ENCODE assay signal across 24 cellular contexts in the genomic region with DNA sequence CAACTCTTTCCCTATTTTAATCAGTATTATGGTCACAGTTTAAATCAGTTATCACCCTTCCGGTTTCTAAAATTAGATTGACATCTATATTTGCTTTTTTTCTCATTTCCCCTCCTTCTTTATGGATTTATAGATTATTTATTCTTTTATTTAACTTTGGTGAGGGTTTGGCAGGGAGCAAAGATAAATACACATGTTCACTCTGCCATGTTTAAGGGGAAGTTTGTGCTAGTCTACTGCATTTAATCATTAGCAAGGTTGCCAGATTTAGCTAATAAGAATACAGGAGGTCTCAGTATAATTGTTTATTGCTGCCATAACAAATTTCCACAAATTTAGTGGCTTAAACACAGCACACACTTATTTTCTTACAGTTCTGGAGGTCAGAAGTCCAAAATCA.
"Had no signal": no experiment of that assay in that cellular context is flagged by ENCODE, and none has a peak within 500 bp of the region (broad histone marks: within the 10 kb centered on the region; RNA-seq: fewer than 3 reads in every experiment).

No MANE protein-coding gene starts in this region.

- DNase-seq: colonic mucosa; cortex of kidney; effector CD8-positive, alpha-beta T cell; effector memory CD8-positive, alpha-beta T cell; endodermal cell; erythroblast; esophagus squamous epithelium; foreskin fibroblast; foreskin melanocyte; gastrocnemius medialis; heart left ventricle; hypothalamus; immature natural killer cell; islet precursor cell; kidney; kidney glomerular epithelial cell; left lung; left ventricle myocardium superior; lower lobe of right lung; mesenchymal stem cell; naive thymus-derived CD4-positive, alpha-beta T cell had no signal

- H3K4me1 ChIP-seq: colonic mucosa, esophagus squamous epithelium, gastrocnemius medialis, heart left ventricle, left lung, lower lobe of right lung had no signal

- H3K27ac ChIP-seq: colonic mucosa, epithelial cell of prostate, esophagus squamous epithelium, gastrocnemius medialis, heart left ventricle, hepatocyte, left lung, lower lobe of right lung had no signal

- H3K36me3 ChIP-seq: colonic mucosa, esophagus squamous epithelium, gastrocnemius medialis, heart left ventricle, left lung, lower lobe of right lung had no signal

- H3K9me3 ChIP-seq: colonic mucosa, esophagus squamous epithelium, gastrocnemius medialis, heart left ventricle, left lung, lower lobe of right lung had no signal

- ATAC-seq: effector memory CD8-positive, alpha-beta T cell; esophagus mucosa; gastrocnemius medialis; heart left ventricle; left lung; left ventricle myocardium superior; lower lobe of right lung; naive thymus-derived CD4-positive, alpha-beta T cell had no signal

- H3K27me3 ChIP-seq: colonic mucosa, esophagus squamous epithelium, gastrocnemius medialis, heart left ventricle, hepatocyte, left lung had no signal

- H3K4me3 ChIP-seq: colonic mucosa, esophagus squamous epithelium, gastrocnemius medialis, heart left ventricle, hepatocyte, left lung, lower lobe of right lung had no signal
